ENCODE assay signal across 8 cellular contexts in genomic region chr1:91803847-91804545, GRCh38.
DNase-seq lines count a peak whose midpoint lies in the region; ATAC-seq and TF ChIP-seq lines count a peak whose summit lies in the region.

No MANE protein-coding gene starts in this region.

- H3K4me3 ChIP-seq in Peyer's patch (no peak overlapping the region), upper lobe of left lung (no peak overlapping the region)

- H3K27me3 ChIP-seq in Peyer's patch (no peaks in the 10 kb centered on the region), upper lobe of left lung (no peaks in the 10 kb centered on the region)

- H3K27ac ChIP-seq in Peyer's patch (peak overlapping the region; percentile 18 to 67 (median 50)), upper lobe of left lung (peak overlapping the region; percentile 38 to 73 (median 67))

- ATAC-seq in GM18873 (IDR thresholded peaks at IDR 0.05; ENCODE audit: low FRiP score, unreplicated experiment) (peak; percentile 69), HG02973 (IDR thresholded peaks at IDR 0.05; ENCODE audit: unreplicated experiment) (peak; percentile 86), upper lobe of left lung (ENCODE audit: low FRiP score in 2 of 2) (peak in 1 of 2 donors; percentile 45)
- peak; percentile 80 to 89 for ATAC-seq in natural killer cell treated with Interleukin-12 subunit alpha and Interleukin-12 subunit beta and Interleukin-15 and Interleukin-18, amount 100 ng/mL, for 72 hours

- peak in 2 of 3 donors; percentile 20 to 64 for DNase-seq in Peyer's patch
- DNase-seq in activated gamma-delta T cell treated with anti-CD3 and anti-CD28 coated beads, Interleukin-2, amount 50 U/mL, for 16 hours (ENCODE audit: low read depth), result peak; percentile 52
- peak; percentile 87 for DNase-seq in natural killer cell treated with Interleukin-12 subunit alpha and Interleukin-12 subunit beta and Interleukin-15 and Interleukin-18, amount 100 ng/mL, for 72 hours (ENCODE audit: low spot score)
- no peak for DNase-seq in upper lobe of left lung
- no peak for DNase-seq in SW480 (ENCODE audit: low spot score)
- no peak for DNase-seq in Ammon's horn (ENCODE audit: low spot score)

- peak overlapping the region; percentile 88 for H3K4me3 Mint-ChIP-seq in natural killer cell treated with Interleukin-12 subunit alpha and Interleukin-12 subunit beta and Interleukin-15 and Interleukin-18, amount 100 ng/mL, for 72 hours

- H3K4me1 ChIP-seq in Peyer's patch, result peaks cover 0 to 21% (median 0%) of the 10 kb centered on the region in 4 donors
- peaks cover 32 to 57% (median 44%) of the 10 kb centered on the region in 4 donors for H3K4me1 ChIP-seq in upper lobe of left lung

- TF ChIP-seq POLR2A in Peyer's patch (IDR thresholded peaks at IDR 0.05), result no peak
- TF ChIP-seq POLR2A in upper lobe of left lung (IDR thresholded peaks at IDR 0.05), result no peak

- no peaks in the 10 kb centered on the region for H3K27me3 Mint-ChIP-seq in natural killer cell treated with Interleukin-12 subunit alpha and Interleukin-12 subunit beta and Interleukin-15 and Interleukin-18, amount 100 ng/mL, for 72 hours

- H3K9me3 ChIP-seq in Peyer's patch, result no peaks in the 10 kb centered on the region
- H3K9me3 ChIP-seq in upper lobe of left lung, result no peaks in the 10 kb centered on the region

- H3K36me3 Mint-ChIP-seq in natural killer cell treated with Interleukin-12 subunit alpha and Interleukin-12 subunit beta and Interleukin-15 and Interleukin-18, amount 100 ng/mL, for 72 hours, result peaks cover 7% of the 10 kb centered on the region

- H3K36me3 ChIP-seq in Peyer's patch (no peaks in the 10 kb centered on the region), upper lobe of left lung (no peaks in the 10 kb centered on the region)

- peak overlapping the region; percentile 96 to 97 for H3K27ac Mint-ChIP-seq in natural killer cell treated with Interleukin-12 subunit alpha and Interleukin-12 subunit beta and Interleukin-15 and Interleukin-18, amount 100 ng/mL, for 72 hours

- TF ChIP-seq CTCF in Peyer's patch (IDR thresholded peaks at IDR 0.05) (no peak), upper lobe of left lung (IDR thresholded peaks at IDR 0.05) (no peak)

- no peaks in the 10 kb centered on the region for H3K9me3 Mint-ChIP-seq in natural killer cell treated with Interleukin-12 subunit alpha and Interleukin-12 subunit beta and Interleukin-15 and Interleukin-18, amount 100 ng/mL, for 72 hours

- 22 to 50% methylated on average over 6 of the region's 6 CpGs for WGBS in upper lobe of left lung, 2 donors

- H3K4me1 Mint-ChIP-seq in natural killer cell treated with Interleukin-12 subunit alpha and Interleukin-12 subunit beta and Interleukin-15 and Interleukin-18, amount 100 ng/mL, for 72 hours (ENCODE audit: low read depth in 2 of 2), result peaks cover 66 to 74% of the 10 kb centered on the region in 2 donors

- TF ChIP-seq EP300 in upper lobe of left lung (IDR thresholded peaks at IDR 0.05), result no peak

Comparison
In these comparisons a context has a peak if more than half of its experiments do, and no peak if none do; other contexts are left out.
1. DNase-seq: peak in Peyer's patch (2 of 3), activated gamma-delta T cell treated with anti-CD3 and anti-CD28 coated beads, Interleukin-2, amount 50 U/mL, for 16 hours (single experiment) and natural killer cell treated with Interleukin-12 subunit alpha and Interleukin-12 subunit beta and Interleukin-15 and Interleukin-18, amount 100 ng/mL, for 72 hours (single experiment); none in upper lobe of left lung (0 of 2), SW480 (single experiment) and Ammon's horn (single experiment).